In the genomic region with DNA sequence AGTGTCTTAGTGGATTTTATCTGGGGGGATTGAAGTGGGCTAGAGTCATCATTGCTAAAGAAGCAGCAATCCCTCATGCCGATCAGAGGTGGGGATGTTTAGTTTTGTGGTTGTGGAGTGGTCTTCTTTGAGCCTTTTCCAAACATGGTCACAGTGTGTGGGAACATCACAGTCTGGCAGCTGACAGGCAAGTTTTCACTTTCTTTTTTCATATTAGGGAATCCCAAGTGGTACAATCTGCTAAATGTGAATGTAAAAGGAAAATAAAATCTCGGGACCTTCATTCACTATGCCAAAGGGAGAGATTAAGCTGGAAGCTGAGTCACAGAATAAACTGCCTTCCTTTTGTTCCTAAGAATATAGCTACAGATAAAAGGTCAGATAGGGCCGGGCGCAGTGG, we compare ENCODE assay signal across 1 cellular context.
TF ChIP-seq lines count a peak whose summit lies in the region.

No MANE protein-coding gene starts in this region.

TF ChIP-seq in endothelial cell of umbilical vein, 7 proteins besides CTCF, POLR2A, EP300 and RAD21:
- TF ChIP-seq FOS (IDR thresholded peaks at IDR 0.05; ENCODE audit: borderline replicate concordance, insufficient read depth, low read length) (no peak), EZH2 (IDR thresholded peaks at IDR 0.05; ENCODE audit: borderline replicate concordance, low read depth, low read length, severe bottlenecking) (no peak), POLR2AphosphoS5 (IDR thresholded peaks at IDR 0.05; ENCODE audit: insufficient read depth, low read depth, low read length) (no peak), JUN (IDR thresholded peaks at IDR 0.05; ENCODE audit: borderline replicate concordance, insufficient read depth, insufficient read length, low read depth) (no peak), GATA2 (IDR thresholded peaks at IDR 0.05; ENCODE audit: insufficient read depth, insufficient read length, low read depth, low read length) (no peak)
- TF ChIP-seq, protein P1, sequence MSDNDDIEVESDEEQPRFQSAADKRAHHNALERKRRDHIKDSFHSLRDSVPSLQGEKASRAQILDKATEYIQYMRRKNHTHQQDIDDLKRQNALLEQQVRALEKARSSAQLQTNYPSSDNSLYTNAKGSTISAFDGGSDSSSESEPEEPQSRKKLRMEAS (IDR thresholded peaks at IDR 0.05; ENCODE audit: insufficient read depth, insufficient read length), result no peak
